ENCODE assay signal across 15 cellular contexts in genomic region chr3:50873376-50874157, GRCh38.
DNase-seq lines count a peak whose midpoint lies in the region; ATAC-seq lines count a peak whose summit lies in the region.
"Had no signal": no experiment of that assay in that cellular context is flagged by ENCODE, and none has a peak within 500 bp of the region (broad histone marks: within the 10 kb centered on the region; RNA-seq: fewer than 3 reads in every experiment).

No MANE protein-coding gene starts in this region.

- peak; percentile 3 for DNase-seq in CD1c-positive myeloid dendritic cell (ENCODE audit: extremely low spot score)
- no peak for DNase-seq in H4 (ENCODE audit: low spot score)
- no peak for DNase-seq in activated CD8-positive, alpha-beta memory T cell treated with anti-CD3 and anti-CD28 coated beads for 24 hours
- DNase-seq in NCI-H446 treated with DMSO at 0.1 percent for 48 hours (lab: John Stamatoyannopoulos, UW), result no peak
- no peak for DNase-seq in UCSD-AML1 (lab: John Stamatoyannopoulos, UW; ENCODE audit: unreplicated experiment)
- DNase-seq: activated B cell treated with CpG ODN at 0.5 μM for 24 hours; activated naive CD4-positive, alpha-beta T cell treated with anti-CD3 and anti-CD28 coated beads for 36 hours; effector CD4-positive, alpha-beta T cell; GF-D8; NCI-H146; NCI-H510A treated with DMSO at 0.1 percent for 48 hours had no signal

- ATAC-seq in GM19025 (IDR thresholded peaks at IDR 0.05; ENCODE audit: low read depth, unreplicated experiment), result peak; percentile 46
- ATAC-seq in GM21723 (IDR thresholded peaks at IDR 0.05; ENCODE audit: unreplicated experiment), result peak; percentile 95
- peak; percentile 52 for ATAC-seq in HG03558 (IDR thresholded peaks at IDR 0.05; ENCODE audit: extremely low read depth, unreplicated experiment)
- ATAC-seq: Panc1 had no signal
